In genomic region chr3:21705769-21706168, GRCh38 we compare ENCODE assay signal across 10 cellular contexts.
DNase-seq lines count a peak whose midpoint lies in the region; FAIRE-seq and TF ChIP-seq lines count a peak whose summit lies in the region.
"Had no signal": no experiment of that assay in that cellular context is flagged by ENCODE, and none has a peak within 500 bp of the region (broad histone marks: within the 10 kb centered on the region; RNA-seq: fewer than 3 reads in every experiment).

No MANE protein-coding gene starts in this region.

- FAIRE-seq in urothelium cell line (lab: Jason Lieb, UNC), result peak; percentile 87
- FAIRE-seq: endothelial cell of umbilical vein had no signal

- DNase-seq in LNCaP clone FGC (ENCODE audit: low read depth), result peak; percentile 78
- DNase-seq in cardiac fibroblast (ENCODE audit: low read depth in 2 of 2), result peak; percentile 71 to 85
- peak; percentile 26 for DNase-seq in inferior parietal cortex (ENCODE audit: extremely low spot score)
- DNase-seq in urothelium cell line (ENCODE audit: low spot score), result peak; percentile 75
- DNase-seq in OCI-M1 (lab: John Stamatoyannopoulos, UW), result no peak
- DNase-seq in DMS114 treated with DMSO at 0.1 percent for 48 hours (lab: John Stamatoyannopoulos, UW; ENCODE audit: unreplicated experiment), result no peak
- DNase-seq in GM10266 (ENCODE audit: extremely low spot score), result no peak
- DNase-seq: activated gamma-delta T cell treated with Interleukin-2 at 50 U/mL for 16 hours, WERI-Rb-1 had no signal

- H3K4me3 ChIP-seq in LNCaP clone FGC (ENCODE audit: low read depth, low read length), result no peak overlapping the region
- H3K4me3 ChIP-seq in cardiac fibroblast (replicated peaks in 1 of 2; ENCODE audit: low read depth in 2 of 2, low read length in 2 of 2), result no peak overlapping the region

- TF ChIP-seq CTCF in LNCaP clone FGC (IDR thresholded peaks at IDR 0.05; ENCODE audit: control insufficient read depth, extremely low read depth, insufficient read depth), result no peak
- TF ChIP-seq CTCF in cardiac fibroblast (IDR thresholded peaks at IDR 0.05; ENCODE audit: low read depth, low read length), result no peak
- TF ChIP-seq CTCF in GM10266 (IDR thresholded peaks at IDR 0.05; ENCODE audit: control insufficient read depth, insufficient read depth, low read depth, missing control alignments), result no peak

Comparison
In these comparisons a context has a peak if more than half of its experiments do, and no peak if none do; other contexts are left out.
1. DNase-seq: peak in LNCaP clone FGC (single experiment), cardiac fibroblast (2 of 2), inferior parietal cortex (single experiment) and urothelium cell line (single experiment); none in OCI-M1 (single experiment), DMS114 treated with DMSO at 0.1 percent for 48 hours (single experiment) and GM10266 (single experiment).